Comparison of ENCODE assay signal across 1 cellular context in genomic region chr22:19875061-19875530, GRCh38.
TF ChIP-seq lines count a peak whose summit lies in the region.

No MANE protein-coding gene starts in this region.

TF ChIP-seq in IMR-90, 13 proteins besides CTCF, POLR2A, EP300 and RAD21 (continued from another document):
- TF ChIP-seq USF2 (IDR thresholded peaks at IDR 0.05; ENCODE audit: low read depth, low read length) (no peak), ELK1 (IDR thresholded peaks at IDR 0.05; ENCODE audit: borderline replicate concordance, low read depth, low read length) (no peak), FOS (IDR thresholded peaks at IDR 0.05; ENCODE audit: low read depth, low read length) (no peak), RCOR1 (IDR thresholded peaks at IDR 0.05; ENCODE audit: insufficient replicate concordance, low read length) (no peak), NFE2L2 (IDR thresholded peaks at IDR 0.05; ENCODE audit: low read depth, low read length) (no peak), RFX5 (IDR thresholded peaks at IDR 0.05; ENCODE audit: low read depth, low read length) (no peak)
